In genomic region chr7:27709137-27710075, GRCh38 we compare ENCODE assay signal across 12 cellular contexts. TPM values are rescaled to one million over a fixed set of nuclear protein-coding genes. Genes with fewer than 3 reads are reported as not detected.
DNase-seq lines count a peak whose midpoint lies in the region; ATAC-seq and TF ChIP-seq lines count a peak whose summit lies in the region.
"Had no signal": no experiment of that assay in that cellular context is flagged by ENCODE, and none has a peak within 500 bp of the region (broad histone marks: within the 10 kb centered on the region; RNA-seq: fewer than 3 reads in every experiment).

No MANE protein-coding gene starts in this region.

- peaks cover 17% of the 10 kb centered on the region for H3K4me1 Mint-ChIP-seq in activated CD8-positive, alpha-beta memory T cell treated with anti-CD3 and anti-CD28 coated beads, Interleukin-2, amount 10 ng/mL, durations not matched to agents 7 days and 5 days
- peaks cover 5% of the 10 kb centered on the region for H3K4me1 Mint-ChIP-seq in stimulated activated naive CD8-positive, alpha-beta T cell treated with anti-CD3 and anti-CD28 coated beads, Interleukin-15, amount 100 ng/mL, for 72 hours
- H3K4me1 Mint-ChIP-seq in T-helper 17 cell, result no peaks in the 10 kb centered on the region

- peak overlapping the region; percentile 20 for H3K27ac Mint-ChIP-seq in activated CD8-positive, alpha-beta memory T cell treated with anti-CD3 and anti-CD28 coated beads, Interleukin-2, amount 10 ng/mL, durations not matched to agents 7 days and 5 days
- H3K27ac Mint-ChIP-seq in stimulated activated naive CD8-positive, alpha-beta T cell treated with anti-CD3 and anti-CD28 coated beads, Interleukin-15, amount 100 ng/mL, for 72 hours, result no peak overlapping the region
- H3K27ac Mint-ChIP-seq in T-helper 17 cell, result no peak overlapping the region
- H3K27ac Mint-ChIP-seq: natural killer cell treated with Interleukin-12 subunit alpha and Interleukin-12 subunit beta and Interleukin-15 and Interleukin-18, amount 100 ng/mL, for 72 hours had no signal

- H3K27me3 Mint-ChIP-seq in activated CD8-positive, alpha-beta memory T cell treated with anti-CD3 and anti-CD28 coated beads, Interleukin-2, amount 10 ng/mL, durations not matched to agents 7 days and 5 days, result peaks cover 1% of the 10 kb centered on the region
- peaks cover 18% of the 10 kb centered on the region for H3K27me3 Mint-ChIP-seq in stimulated activated naive CD8-positive, alpha-beta T cell treated with anti-CD3 and anti-CD28 coated beads, Interleukin-15, amount 100 ng/mL, for 72 hours
- peaks cover 8% of the 10 kb centered on the region for H3K27me3 Mint-ChIP-seq in T-helper 17 cell

- no peak for DNase-seq in activated CD8-positive, alpha-beta memory T cell treated with anti-CD3 and anti-CD28 coated beads, Interleukin-2, amount 10 ng/mL, durations not matched to agents 7 days and 5 days
- DNase-seq in activated CD8-positive, alpha-beta memory T cell treated with anti-CD3 and anti-CD28 coated beads, Interleukin-2, amount 50 U/mL, for 4 hours, result no peak
- DNase-seq in RPMI7951 (ENCODE audit: low read depth) (peak; percentile 78), fibroblast of mammary gland (ENCODE audit: low read depth) (peak; percentile 77), retina (no peak), T-helper 17 cell (no peak), NCI-H1105 (lab: John Stamatoyannopoulos, UW) (no peak)
- no peak for DNase-seq in stimulated activated naive CD8-positive, alpha-beta T cell treated with anti-CD3 and anti-CD28 coated beads, Interleukin-15, amount 100 ng/mL, for 72 hours
- DNase-seq: activated CD8-positive, alpha-beta memory T cell treated with anti-CD3 and anti-CD28 coated beads for 24 hours; BE2C; NCI-H748 treated with DMSO at 0.1 percent for 48 hours had no signal

- no peak overlapping the region for H3K4me3 Mint-ChIP-seq in activated CD8-positive, alpha-beta memory T cell treated with anti-CD3 and anti-CD28 coated beads, Interleukin-2, amount 10 ng/mL, durations not matched to agents 7 days and 5 days
- no peak overlapping the region for H3K4me3 Mint-ChIP-seq in stimulated activated naive CD8-positive, alpha-beta T cell treated with anti-CD3 and anti-CD28 coated beads, Interleukin-15, amount 100 ng/mL, for 72 hours
- H3K4me3 Mint-ChIP-seq in T-helper 17 cell, result no peak overlapping the region
- H3K4me3 Mint-ChIP-seq: natural killer cell treated with Interleukin-12 subunit alpha and Interleukin-12 subunit beta and Interleukin-15 and Interleukin-18, amount 100 ng/mL, for 72 hours had no signal

- CTCF ChIA-PET in activated CD8-positive, alpha-beta memory T cell treated with anti-CD3 and anti-CD28 coated beads, Interleukin-2, amount 10 ng/mL, durations not matched to agents 7 days and 5 days (lab: Charles Lee), result interaction anchor here (1.0 kb wide), 1 partner anchor 224 kb away, joined by 3 read pairs; no protein-coding TSS in a partner anchor

- peaks cover 2% of the 10 kb centered on the region for H3K36me3 Mint-ChIP-seq in activated CD8-positive, alpha-beta memory T cell treated with anti-CD3 and anti-CD28 coated beads, Interleukin-2, amount 10 ng/mL, durations not matched to agents 7 days and 5 days
- peaks cover 4% of the 10 kb centered on the region for H3K36me3 Mint-ChIP-seq in T-helper 17 cell (ENCODE audit: low read depth)
- H3K36me3 Mint-ChIP-seq: natural killer cell treated with Interleukin-12 subunit alpha and Interleukin-12 subunit beta and Interleukin-15 and Interleukin-18, amount 100 ng/mL, for 72 hours had no signal

- ATAC-seq in activated CD8-positive, alpha-beta memory T cell treated with anti-CD3 and anti-CD28 coated beads, Interleukin-2, amount 10 ng/mL, durations not matched to agents 7 days and 5 days, result peak; percentile 70
- peak; percentile 50 for ATAC-seq in stimulated activated naive CD8-positive, alpha-beta T cell treated with anti-CD3 and anti-CD28 coated beads, Interleukin-15, amount 100 ng/mL, for 72 hours
- no peak for ATAC-seq in T-helper 17 cell

- H3K9me3 ChIP-seq in T-helper 17 cell (ENCODE audit: control insufficient read depth, low read length, poor library complexity, severe bottlenecking), result no peaks in the 10 kb centered on the region
- H3K9me3 ChIP-seq: BE2C had no signal

- no peak for TF ChIP-seq CTCF in fibroblast of mammary gland (conservative IDR thresholded peaks at IDR 0.05; ENCODE audit: control insufficient read depth, insufficient read depth, low read depth, low read length)

- H3K9me3 Mint-ChIP-seq in activated CD8-positive, alpha-beta memory T cell treated with anti-CD3 and anti-CD28 coated beads, Interleukin-2, amount 10 ng/mL, durations not matched to agents 7 days and 5 days (ENCODE audit: low read depth), result peaks cover 2% of the 10 kb centered on the region
- peaks cover 4 to 8% of the 10 kb centered on the region in 2 donors for H3K9me3 Mint-ChIP-seq in stimulated activated naive CD8-positive, alpha-beta T cell treated with anti-CD3 and anti-CD28 coated beads, Interleukin-15, amount 100 ng/mL, for 72 hours

- no peak overlapping the region for H3K4me3 ChIP-seq in fibroblast of mammary gland (ENCODE audit: control insufficient read depth, low read depth, low read length)

RNA-seq across cellular contexts. Expression of gene TAX1BP1, which starts 30.6 kb away (rescaled TPM):
- total RNA-seq in activated CD8-positive, alpha-beta memory T cell treated with anti-CD3 and anti-CD28 coated beads, Interleukin-2, amount 10 ng/mL, durations not matched to agents 7 days and 5 days, result 10 to 100 TPM; 61.6 to 70.9 TPM
- total RNA-seq in RPMI7951 (2014; rRNA removed; shearing (Covaris generic)), result 83.7 and 89.4 TPM in 2 replicates
- 100 to 1,000 TPM; 117 to 131 TPM for total RNA-seq in T-helper 17 cell

RNA-seq across cellular contexts. Expression of gene HIBADH, which starts 46.7 kb away (rescaled TPM):
- 10 to 100 TPM; 13.1 to 15.8 TPM for total RNA-seq in activated CD8-positive, alpha-beta memory T cell treated with anti-CD3 and anti-CD28 coated beads, Interleukin-2, amount 10 ng/mL, durations not matched to agents 7 days and 5 days
- 80.4 and 86.2 TPM in 2 replicates for total RNA-seq in RPMI7951 (2014; rRNA removed; shearing (Covaris generic))
- 1 to 10 TPM; 5.7 to 8.0 TPM for total RNA-seq in T-helper 17 cell

Comparison
In these comparisons a context has a peak if more than half of its experiments do, and no peak if none do; other contexts are left out.
1. DNase-seq: peak in RPMI7951 (single experiment) and fibroblast of mammary gland (single experiment); none in activated CD8-positive, alpha-beta memory T cell treated with anti-CD3 and anti-CD28 coated beads, Interleukin-2, amount 10 ng/mL, durations not matched to agents 7 days and 5 days (single experiment), activated CD8-positive, alpha-beta memory T cell treated with anti-CD3 and anti-CD28 coated beads, Interleukin-2, amount 50 U/mL, for 4 hours (single experiment), stimulated activated naive CD8-positive, alpha-beta T cell treated with anti-CD3 and anti-CD28 coated beads, Interleukin-15, amount 100 ng/mL, for 72 hours (0 of 2), retina (single experiment), T-helper 17 cell (0 of 3) and NCI-H1105 (single experiment).